Comparison of ENCODE assay signal across 8 cellular contexts in the genomic region with DNA sequence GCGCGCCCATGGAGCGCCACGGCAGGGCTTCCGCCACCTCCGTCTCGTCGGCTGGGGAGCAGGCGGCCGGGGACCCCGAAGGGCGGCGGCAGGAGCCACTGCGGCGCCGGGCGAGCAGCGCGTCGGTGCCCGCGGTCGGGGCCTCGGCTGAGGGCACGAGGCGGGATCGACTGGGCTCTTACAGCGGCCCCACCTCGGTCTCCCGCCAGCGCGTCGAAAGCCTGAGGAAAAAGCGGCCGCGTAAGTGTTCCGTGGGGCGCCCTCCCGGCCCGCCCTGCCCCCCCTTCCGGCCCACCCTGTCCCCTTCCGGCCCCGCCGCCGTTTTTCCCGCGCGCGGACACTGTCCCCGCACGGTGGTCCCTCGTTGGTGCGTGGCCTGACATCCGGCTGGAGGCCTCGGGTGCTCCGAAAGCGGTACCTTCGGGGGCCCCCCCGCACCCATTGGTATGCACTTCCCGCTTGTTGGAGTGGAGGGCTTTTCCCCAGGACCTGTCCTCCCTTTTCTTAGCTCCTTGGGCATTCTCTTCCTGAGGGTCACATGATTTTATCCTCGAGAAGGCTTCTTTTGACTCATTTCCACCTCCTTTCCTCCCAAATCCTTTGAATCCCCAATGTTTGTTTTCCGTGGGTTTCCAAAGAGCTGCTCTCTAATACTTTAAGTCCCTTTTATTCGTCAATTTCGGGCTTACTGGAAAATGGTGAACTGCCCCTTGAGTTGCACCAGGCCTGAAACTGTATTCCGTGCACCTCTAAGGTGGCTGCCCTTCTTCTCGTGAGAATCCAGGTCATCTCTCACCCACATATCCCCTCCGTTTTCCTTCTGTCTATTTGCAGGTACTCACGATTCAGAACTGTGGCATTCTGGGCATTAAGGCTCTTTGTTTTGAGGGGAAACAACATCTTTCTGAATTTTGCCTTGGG. TPM values are rescaled to one million over a fixed set of nuclear protein-coding genes. Genes with fewer than 3 reads are reported as not detected.
DNase-seq lines count a peak whose midpoint lies in the region; TF ChIP-seq lines count a peak whose summit lies in the region.

No MANE protein-coding gene starts in this region.

- no peaks in the 10 kb centered on the region for H3K9me2 ChIP-seq in GM23248 (ENCODE audit: insufficient read depth)

- H3K36me3 ChIP-seq in GM23248 (ENCODE audit: low read depth) (no peaks in the 10 kb centered on the region), osteoblast (ENCODE audit: insufficient read depth, low read length) (peaks cover 7% of the 10 kb centered on the region), urinary bladder (ENCODE audit: insufficient read depth) (no peaks in the 10 kb centered on the region)

- H3F3A ChIP-seq in GM23248 (ENCODE audit: insufficient read depth), result peaks cover 37% of the 10 kb centered on the region

- H3K79me2 ChIP-seq in GM23248 (ENCODE audit: insufficient read depth) (peaks cover 94% of the 10 kb centered on the region), osteoblast (ENCODE audit: insufficient read depth, low read length) (peaks cover 72% of the 10 kb centered on the region)

- H3K9me3 ChIP-seq in GM23248 (ENCODE audit: low read depth) (no peaks in the 10 kb centered on the region), osteoblast (ENCODE audit: low read depth, low read length) (no peaks in the 10 kb centered on the region)

- DNase-seq in GM10248 (ENCODE audit: extremely low spot score) (peak; percentile 54), GM23248 (peak; percentile 48), NCI-H1105 (lab: John Stamatoyannopoulos, UW) (peak; percentile 10), fibroblast of the aortic adventitia (ENCODE audit: low read depth) (no peak), osteoblast (ENCODE audit: insufficient read length, low spot score, missing footprints) (peak; percentile 47), SKM-1 treated with dmso at 0.1 percent for 144 hours (lab: John Stamatoyannopoulos, UW; ENCODE audit: unreplicated experiment) (no peak)
- peak; percentile 66 to 73 for DNase-seq in activated T-cell treated with anti-CD3 and anti-CD28 coated beads, Interleukin-2, amount 50 U/mL, for 48 hours

- H3K27me3 ChIP-seq in GM23248 (replicated peaks; ENCODE audit: insufficient read depth) (no peaks in the 10 kb centered on the region), osteoblast (ENCODE audit: insufficient read depth, low read length) (no peaks in the 10 kb centered on the region)

- H3K4me1 ChIP-seq in GM23248 (ENCODE audit: insufficient read depth) (peaks cover 40% of the 10 kb centered on the region), osteoblast (ENCODE audit: insufficient read depth, low read length) (peaks cover 39% of the 10 kb centered on the region), urinary bladder (ENCODE audit: insufficient read depth) (peaks cover 5% of the 10 kb centered on the region)

- POLR2A ChIA-PET in GM10248 (lab: Yijun Ruan, JAX), result no interaction called here

- 0 to 2% methylated on average over 34 to 54 of the region's 68 CpGs for WGBS in GM23248 (ENCODE audit: low coverage in 1 of 2, low lambda C conversion rate in 2 of 2, missing lambda C conversion rate in 2 of 2), 2 experiments
- under 1% methylated on average over 68 of the region's 68 CpGs for WGBS in urinary bladder

- in situ Hi-C loops in GM23248 (cut with MboI), result no loop called here

- peak overlapping the region; percentile 82 for H3K27ac ChIP-seq in GM23248
- peak overlapping the region; percentile 74 for H3K27ac ChIP-seq in osteoblast (ENCODE audit: low read depth, low read length)
- H3K27ac ChIP-seq in urinary bladder (ENCODE audit: low read depth), result peak overlapping the region; percentile 93

- H2AFZ ChIP-seq in GM23248 (peak overlapping the region; percentile 31; the same call in 1 of the 2 replicates), osteoblast (ENCODE audit: low read length) (no peak overlapping the region)

- no peak for TF ChIP-seq CTCF in GM10248 (IDR thresholded peaks at IDR 0.05; ENCODE audit: control extremely low read depth, extremely low read depth, low read depth, missing control alignments)
- TF ChIP-seq CTCF in fibroblast of the aortic adventitia (IDR thresholded peaks at IDR 0.05; ENCODE audit: insufficient read depth, low read length), result no peak
- no peak for TF ChIP-seq CTCF in osteoblast (IDR thresholded peaks at IDR 0.05; ENCODE audit: extremely low read depth, low read depth, low read length)

- peak overlapping the region; percentile 94 for H3K9ac ChIP-seq in GM23248

- CTCF ChIA-PET in GM10248 (lab: Yijun Ruan, JAX), result interaction anchor here (1.9 to 3.0 kb wide), 2 partner anchors 35 to 195 kb away, joined by 5 to 8 read pairs; no protein-coding TSS in a partner anchor

- H3K4me2 ChIP-seq in GM23248 (ENCODE audit: unreplicated experiment) (peak overlapping the region; percentile 99), osteoblast (ENCODE audit: insufficient read depth, low read length) (peak overlapping the region; percentile 93)

- peaks cover 31% of the 10 kb centered on the region for H4K20me1 ChIP-seq in GM23248 (ENCODE audit: insufficient read depth)
- peaks cover 46% of the 10 kb centered on the region for H4K20me1 ChIP-seq in osteoblast (ENCODE audit: insufficient read depth, low read length)

- H3K4me3 ChIP-seq in GM23248 (peak overlapping the region; percentile 98), fibroblast of the aortic adventitia (ENCODE audit: low read depth, low read length) (peak overlapping the region; percentile 92), osteoblast (ENCODE audit: insufficient read depth, low read length) (peak overlapping the region; percentile 80), urinary bladder (ENCODE audit: low read depth, low read length) (peak overlapping the region; percentile 93)

RNA-seq across cellular contexts. Expression of gene PANK2, which starts 0.6 kb away (rescaled TPM):
- 43.7 and 65.1 TPM in 2 replicates for total RNA-seq in GM23248 (2014; rRNA removed; shearing (Covaris generic))
- 30.6 and 32.6 TPM in 2 replicates for polyA plus RNA-seq in GM23248 (2016; fragmentation: Nextera tagmentation; extraction: Ambion mirVana)
- total RNA-seq in fibroblast of the aortic adventitia (ENCODE audit: low replicate concordance), result 54.9 and 102 TPM in 2 replicates
- total RNA-seq in osteoblast, result 57.2 and 60.4 TPM in 2 replicates
- 53.4 TPM for total RNA-seq in urinary bladder
- polyA plus RNA-seq in urinary bladder, result 22.1 TPM

RNA-seq across cellular contexts. Expression of gene MAVS, which starts 43.1 kb away (rescaled TPM):
- 22.0 and 27.4 TPM in 2 replicates for total RNA-seq in GM23248 (2014; rRNA removed; shearing (Covaris generic))
- polyA plus RNA-seq in GM23248 (2016; fragmentation: Nextera tagmentation; extraction: Ambion mirVana) (12.0 and 12.5 TPM in 2 replicates), urinary bladder (21.5 TPM)
- total RNA-seq in fibroblast of the aortic adventitia (ENCODE audit: low replicate concordance) (16.4 and 23.7 TPM in 2 replicates), osteoblast (32.1 and 32.2 TPM in 2 replicates), urinary bladder (13.8 TPM)

Comparison
In these comparisons a context has a peak if more than half of its experiments do, and no peak if none do; other contexts are left out.
1. DNase-seq: peak in GM10248 (single experiment), GM23248 (single experiment), NCI-H1105 (single experiment), activated T-cell treated with anti-CD3 and anti-CD28 coated beads, Interleukin-2, amount 50 U/mL, for 48 hours (2 of 2) and osteoblast (single experiment); none in fibroblast of the aortic adventitia (single experiment) and SKM-1 treated with dmso at 0.1 percent for 144 hours (single experiment).
2. Peak in every context shown above with its lines, with median percentiles within 50 percentile points of each other: H3K27ac ChIP-seq and H3K4me3 ChIP-seq.